ENCODE assay signal across 9 cellular contexts in genomic region chr20:2204021-2204420, GRCh38.
"Had no signal": no experiment of that assay in that cellular context is flagged by ENCODE, and none has a peak within 500 bp of the region (broad histone marks: within the 10 kb centered on the region; RNA-seq: fewer than 3 reads in every experiment).

No MANE protein-coding gene starts in this region.

- FAIRE-seq: H1 had no signal

- H3K9me3 ChIP-seq: HAP-1 had no signal

- DNase-seq: GM23248, GOT3, H7, H9, HCEC 1CT, HFFc6 had no signal

- H3K27ac ChIP-seq: GM23248 had no signal

- H3K9me3 Mint-ChIP-seq: GM23338, H9, HFFc6 had no signal

- H3K36me3 ChIP-seq: HAP-1 had no signal

- H3K4me1 Mint-ChIP-seq: GM23338 had no signal

- H3K4me3 Mint-ChIP-seq: GM23338, H9, HFFc6 had no signal

- H3K4me3 ChIP-seq: GM23248, GM23338, HAP-1 had no signal

- H3K27ac Mint-ChIP-seq: GM23338, H9, HFFc6 had no signal

- H3K4me1 ChIP-seq: HAP-1 had no signal
